Comparison of ENCODE assay signal across 15 cellular contexts in genomic region chr7:134927723-134928122, GRCh38. TPM values are rescaled to one million over a fixed set of nuclear protein-coding genes. Genes with fewer than 3 reads are reported as not detected.
DNase-seq lines count a peak whose midpoint lies in the region; ATAC-seq and TF ChIP-seq lines count a peak whose summit lies in the region.
"Had no signal": no experiment of that assay in that cellular context is flagged by ENCODE, and none has a peak within 500 bp of the region (broad histone marks: within the 10 kb centered on the region; RNA-seq: fewer than 3 reads in every experiment).

No MANE protein-coding gene starts in this region.

- no peak overlapping the region for H3K14ac ChIP-seq in IMR-90 (replicated peaks; ENCODE audit: low read depth, low read length)

- H2BK120ac ChIP-seq in IMR-90 (ENCODE audit: low read depth, low read length) = no peak overlapping the region

- H3K27me3 Mint-ChIP-seq in chondrocyte (ENCODE audit: low read depth) = no peaks in the 10 kb centered on the region
- H3K27me3 Mint-ChIP-seq: B cell had no signal

- no peak for TF ChIP-seq RAD21 in IMR-90 (IDR thresholded peaks at IDR 0.05; ENCODE audit: low read length)

- H3K27ac ChIP-seq in IMR-90 (ENCODE audit: insufficient read depth, low read length) = no peak overlapping the region
- H3K27ac ChIP-seq in osteoblast (ENCODE audit: low read depth, low read length) = peak overlapping the region; percentile 14
- peak overlapping the region in 2 of 3 donors; percentile 49 to 60 for H3K27ac ChIP-seq in thyroid gland
- H3K27ac ChIP-seq: BLaER1 treated with 17β-estradiol and CSF1 and Interleukin-3, amounts not matched to agents 10 nM and 100 nM; HL-60 had no signal

- H3K9ac ChIP-seq in IMR-90 (ENCODE audit: low read depth, low read length) = no peak overlapping the region
- H3K9ac ChIP-seq: BLaER1 treated with 17β-estradiol and CSF1 and Interleukin-3, amounts not matched to agents 10 nM and 100 nM had no signal

- H3K56ac ChIP-seq in IMR-90 (ENCODE audit: extremely low read depth, insufficient read depth, low read length) = no peak overlapping the region

- TF ChIP-seq CTCF in IMR-90 (conservative IDR thresholded peaks at IDR 0.05; ENCODE audit: low read depth, low read length) (no peak), chondrocyte (IDR thresholded peaks at IDR 0.05) (no peak), osteoblast (IDR thresholded peaks at IDR 0.05; ENCODE audit: extremely low read depth, low read depth, low read length) (no peak), thyroid gland (IDR thresholded peaks at IDR 0.05) (no peak)

- no peak for DNase-seq in IMR-90
- no peak for DNase-seq in chondrocyte (ENCODE audit: low spot score)
- no peak for DNase-seq in osteoblast (ENCODE audit: insufficient read length, low spot score, missing footprints)
- no peak for DNase-seq in thyroid gland
- DNase-seq in A172 (ENCODE audit: low spot score) = no peak
- no peak for DNase-seq in COR-L47 (lab: John Stamatoyannopoulos, UW)
- DNase-seq: CD8-positive, alpha-beta T cell; GOT3; H7 had no signal

- H3K79me1 ChIP-seq in IMR-90 (ENCODE audit: low read depth in 1 of 2, low read length in 2 of 2) = peaks cover 44 to 75% of the 10 kb centered on the region in 2 experiments

- no peak overlapping the region for H3K18ac ChIP-seq in IMR-90 (ENCODE audit: low read depth, low read length)

- no peak overlapping the region for H4K8ac ChIP-seq in IMR-90 (ENCODE audit: low read depth in 2 of 2, low read length in 2 of 2)

- no peak for TF ChIP-seq POLR2A in IMR-90 (IDR thresholded peaks at IDR 0.05; ENCODE audit: low read depth, low read length)
- TF ChIP-seq POLR2A in thyroid gland (IDR thresholded peaks at IDR 0.05) = no peak

- H4K20me1 ChIP-seq in IMR-90 (ENCODE audit: insufficient read depth, low read length) (peaks cover 49% of the 10 kb centered on the region; the same call in 1 of the 2 replicates), osteoblast (ENCODE audit: insufficient read depth, low read length) (peaks cover 50% of the 10 kb centered on the region)
- H4K20me1 ChIP-seq: BLaER1 treated with 17β-estradiol and CSF1 and Interleukin-3, amounts not matched to agents 10 nM and 100 nM had no signal

- no peaks in the 10 kb centered on the region for H3K9me3 Mint-ChIP-seq in chondrocyte (ENCODE audit: low read depth)
- H3K9me3 Mint-ChIP-seq: CD8-positive, alpha-beta T cell had no signal

- H2BK20ac ChIP-seq in IMR-90 (ENCODE audit: low read depth, low read length) = no peak overlapping the region

- H3K36me3 ChIP-seq in IMR-90 (ENCODE audit: control insufficient read depth, insufficient read depth, low read length) = peaks cover 32% of the 10 kb centered on the region
- H3K36me3 ChIP-seq in osteoblast (ENCODE audit: insufficient read depth, low read length) = peaks cover 61% of the 10 kb centered on the region
- H3K36me3 ChIP-seq in thyroid gland = no peaks in the 10 kb centered on the region

- H2AFZ ChIP-seq in IMR-90 (replicated peaks; ENCODE audit: low read length, poor library complexity) (no peak overlapping the region), osteoblast (ENCODE audit: low read length) (no peak overlapping the region)

- peaks cover 10% of the 10 kb centered on the region for H3K4me1 ChIP-seq in IMR-90 (ENCODE audit: control insufficient read depth, insufficient read depth, low read length)
- H3K4me1 ChIP-seq in osteoblast (ENCODE audit: insufficient read depth, low read length) = peaks cover 46% of the 10 kb centered on the region
- peaks cover 24 to 29% of the 10 kb centered on the region in 2 donors for H3K4me1 ChIP-seq in thyroid gland

- dilution Hi-C loops in IMR-90 (cut with HindIII; ENCODE audit: low sequenced_read_pairs, unreplicated experiment) = no loop called here

- CTCF ChIA-PET in IMR-90 (lab: Yijun Ruan, JAX) = interaction anchor here (0.6 kb wide), 1 partner anchor 147 kb away, joined by 3 read pairs; no protein-coding TSS in a partner anchor

- peaks cover 78% of the 10 kb centered on the region for H3K79me2 ChIP-seq in osteoblast (ENCODE audit: insufficient read depth, low read length)

- H2AK5ac ChIP-seq in IMR-90 (ENCODE audit: low read depth, low read length) = no peak overlapping the region

- WGBS in IMR-90 (ENCODE audit: extremely low coverage in 2 of 2, insufficient read length in 1 of 2), 2 experiments = no CpG with 5 or more reads among the region's 3 CpGs
- 95 to 98% methylated on average over 3 of the region's 3 CpGs for WGBS in thyroid gland, 2 donors

- H3K4me3 ChIP-seq in IMR-90 (ENCODE audit: insufficient read depth, low read depth, low read length) (no peak overlapping the region), osteoblast (ENCODE audit: insufficient read depth, low read length) (no peak overlapping the region), thyroid gland (replicated peaks in 1 of 3) (no peak overlapping the region)
- H3K4me3 ChIP-seq: BLaER1 treated with 17β-estradiol and CSF1 and Interleukin-3, amounts not matched to agents 10 nM and 100 nM; K562 had no signal

- H3K4me1 Mint-ChIP-seq in chondrocyte (ENCODE audit: low read depth) = peaks cover 92% of the 10 kb centered on the region

- intact Hi-C loops in IMR-90 (cut with micrococcal nuclease) (no loop called here), thyroid gland (cut with DNase I) (no loop called here)

- no peaks in the 10 kb centered on the region for H3K9me3 ChIP-seq in IMR-90 (ENCODE audit: control insufficient read depth, insufficient read depth, low read length)
- no peaks in the 10 kb centered on the region for H3K9me3 ChIP-seq in osteoblast (ENCODE audit: low read depth, low read length)
- H3K9me3 ChIP-seq in thyroid gland = no peaks in the 10 kb centered on the region

- no peak for ATAC-seq in IMR-90 (ENCODE audit: low read depth)
- ATAC-seq in HG03378 (IDR thresholded peaks at IDR 0.05; ENCODE audit: unreplicated experiment) = no peak
- no peak for ATAC-seq in HG02870 (IDR thresholded peaks at IDR 0.05; ENCODE audit: unreplicated experiment)
- ATAC-seq: CD8-positive, alpha-beta T cell; K562 had no signal

- no TSS peak for BruUV-seq in IMR-90 (replicated peaks; lab: Mats Ljungman, UMichigan)

- H3K4ac ChIP-seq in IMR-90 (ENCODE audit: low read depth, low read length) = no peak overlapping the region

- peaks cover 12% of the 10 kb centered on the region for H3K9me1 ChIP-seq in IMR-90 (ENCODE audit: insufficient read depth, low read length)

- H4K91ac ChIP-seq in IMR-90 (ENCODE audit: insufficient read depth, low read depth, low read length) = no peak overlapping the region

- H3K36me3 Mint-ChIP-seq in chondrocyte (ENCODE audit: low read depth) = peaks cover 62% of the 10 kb centered on the region
- H3K36me3 Mint-ChIP-seq: CD8-positive, alpha-beta T cell had no signal

- H4K5ac ChIP-seq in IMR-90 (ENCODE audit: low read depth, low read length) = no peak overlapping the region

- H2BK5ac ChIP-seq in IMR-90 (ENCODE audit: low read depth, low read length, poor library complexity, severe bottlenecking) = peak overlapping the region; percentile 62

- peak overlapping the region; percentile 88 for H3K27ac Mint-ChIP-seq in chondrocyte (ENCODE audit: unreplicated experiment)
- H3K27ac Mint-ChIP-seq: B cell; CD8-positive, alpha-beta T cell had no signal

- in situ Hi-C loops in IMR-90 (cut with MboI; ENCODE audit: low sequenced_read_pairs) = no loop called here

- H3K4me2 ChIP-seq in IMR-90 (ENCODE audit: low read depth, low read length) (no peak overlapping the region), osteoblast (ENCODE audit: insufficient read depth, low read length) (no peak overlapping the region)
- H3K4me2 ChIP-seq: BLaER1 treated with 17β-estradiol and CSF1 and Interleukin-3, amounts not matched to agents 10 nM and 100 nM had no signal

- no peak overlapping the region for H3K23ac ChIP-seq in IMR-90 (ENCODE audit: low read depth, low read length)

- no peak overlapping the region for H3K4me3 Mint-ChIP-seq in chondrocyte (ENCODE audit: unreplicated experiment)
- H3K4me3 Mint-ChIP-seq: B cell; CD8-positive, alpha-beta T cell had no signal

- no peak overlapping the region for H2AK9ac ChIP-seq in IMR-90 (replicated peaks; ENCODE audit: low read depth, low read length, poor library complexity)

- H3K27me3 ChIP-seq in IMR-90 (ENCODE audit: control insufficient read depth, insufficient read depth, low read length) (no peaks in the 10 kb centered on the region), osteoblast (ENCODE audit: insufficient read depth, low read length) (no peaks in the 10 kb centered on the region), thyroid gland (no peaks in the 10 kb centered on the region)
- H3K27me3 ChIP-seq: BLaER1 treated with 17β-estradiol and CSF1 and Interleukin-3, amounts not matched to agents 10 nM and 100 nM had no signal

- POLR2A ChIA-PET in IMR-90 (lab: Charles Lee; ENCODE audit: unreplicated experiment) = interaction anchor here (0.5 kb wide), 1 partner anchor 9 kb away, joined by 9 read pairs; no protein-coding TSS in a partner anchor

- H2BK15ac ChIP-seq in IMR-90 (ENCODE audit: low read depth, low read length) = no peak overlapping the region

TF ChIP-seq in IMR-90, 13 proteins besides CTCF, POLR2A, EP300 and RAD21 (continues in another document):
- TF ChIP-seq FOS (IDR thresholded peaks at IDR 0.05; ENCODE audit: low read depth, low read length) = no peak
- TF ChIP-seq BHLHE40 (IDR thresholded peaks at IDR 0.05; ENCODE audit: low read depth, low read length) = no peak
- TF ChIP-seq ELK1 (IDR thresholded peaks at IDR 0.05; ENCODE audit: borderline replicate concordance, low read depth, low read length) = no peak
- TF ChIP-seq CHD1 (IDR thresholded peaks at IDR 0.05; ENCODE audit: low read depth, low read length) = no peak
- TF ChIP-seq RFX5 (IDR thresholded peaks at IDR 0.05; ENCODE audit: low read depth, low read length) = no peak
- TF ChIP-seq NFE2L2 (IDR thresholded peaks at IDR 0.05; ENCODE audit: low read depth, low read length) = no peak
- TF ChIP-seq CEBPB (IDR thresholded peaks at IDR 0.05; ENCODE audit: low read depth, low read length) = no peak
- no peak for TF ChIP-seq SMC3 (IDR thresholded peaks at IDR 0.05; ENCODE audit: low read depth, low read length)

RNA-seq across cellular contexts. Expression of gene AGBL3, which starts 58.6 kb away (rescaled TPM):
- total RNA-seq in IMR-90 (2012; rRNA removed) (0.18 and 0.28 TPM in 2 replicates), chondrocyte (0.30 to 0.94 TPM (median 0.69 TPM) in 3 replicates), osteoblast (2.2 and 2.7 TPM in 2 replicates), thyroid gland (1 to 10 TPM; 3.6 to 5.0 (median 4.1) TPM)
- polyA plus RNA-seq in IMR-90 (2012; rRNA removed) = 0.16 and 0.65 TPM in 2 replicates
- polyA plus RNA-seq in IMR-90 (2012; cell fraction: cytosol; rRNA removed) = 0.13 and 0.24 TPM in 2 replicates
- polyA plus RNA-seq in IMR-90 (2012; cell fraction: nucleus; rRNA removed; ENCODE audit: low replicate concordance) = 0.08 and 0.55 TPM in 2 replicates
- total RNA-seq in A172 (2014; rRNA removed; shearing (Covaris generic)) = 0.07 and 1.9 TPM in 2 replicates
